In the genomic region with DNA sequence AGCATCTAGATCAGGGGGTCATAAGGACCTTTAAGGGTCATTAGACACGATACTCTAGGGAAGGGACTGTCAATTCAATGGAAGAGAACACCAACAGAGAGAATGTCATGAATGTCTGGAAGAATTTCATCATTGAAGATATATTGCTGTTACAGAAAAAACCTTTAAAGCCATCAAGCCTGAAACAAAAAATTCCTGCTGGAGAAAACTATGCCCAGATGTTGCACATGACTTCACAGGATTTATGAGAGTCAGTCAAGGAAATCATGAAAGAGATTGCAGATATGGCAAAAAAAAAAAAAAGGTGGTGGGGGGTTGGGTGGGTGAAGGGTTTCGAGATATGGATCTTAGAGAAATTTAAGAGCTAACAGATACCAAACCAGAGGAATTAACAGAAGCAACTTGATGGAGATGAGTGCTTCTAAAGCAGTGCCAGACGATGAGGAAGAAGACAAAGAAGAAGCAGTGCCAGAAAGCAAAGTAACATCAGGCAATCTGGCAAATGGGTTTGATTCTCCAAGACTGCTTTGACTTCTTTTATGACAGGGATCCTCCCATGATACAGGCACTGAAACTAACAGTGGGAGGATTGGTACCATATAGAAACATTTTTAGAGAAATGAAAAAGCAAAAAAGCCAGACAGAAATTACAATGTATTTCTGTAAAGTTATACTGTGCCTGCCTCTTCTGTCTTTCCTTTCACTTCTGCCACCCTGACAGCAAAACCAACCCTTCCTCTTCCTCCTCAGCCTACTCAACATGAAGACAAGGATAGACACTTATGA, we compare ENCODE assay signal across 7 cellular contexts. TPM values are rescaled to one million over a fixed set of nuclear protein-coding genes. Genes with fewer than 3 reads are reported as not detected.
DNase-seq lines count a peak whose midpoint lies in the region; ATAC-seq, FAIRE-seq and TF ChIP-seq lines count a peak whose summit lies in the region.

No MANE protein-coding gene starts in this region.

- no peak for TF ChIP-seq POLR2A in H54 (IDR thresholded peaks at IDR 0.05; ENCODE audit: low read depth, low read length)

- ATAC-seq in GM19023 (IDR thresholded peaks at IDR 0.05; ENCODE audit: unreplicated experiment) (peak; percentile 51), HG02852 (IDR thresholded peaks at IDR 0.05; ENCODE audit: unreplicated experiment) (peak; percentile 57)

- DNase-seq in SIG-M5 treated with dmso at 0.1 percent for 504 hours (lab: John Stamatoyannopoulos, UW; ENCODE audit: unreplicated experiment) (peak; percentile 67), renal cortical epithelial cell (ENCODE audit: low read depth) (peak; percentile 67), H54 (ENCODE audit: insufficient read length, low spot score) (no peak), T-helper 2 cell (no peak), HK-2 (ENCODE audit: unreplicated experiment) (no peak)

- FAIRE-seq in H54 (lab: Jason Lieb, UNC), result no peak

RNA-seq across cellular contexts. Expression of a gene that starts 28.5 kb away (rescaled TPM):
- total RNA-seq in renal cortical epithelial cell, result 56.6 and 108 TPM in 2 replicates

Comparison
In these comparisons a context has a peak if more than half of its experiments do, and no peak if none do; other contexts are left out.
1. DNase-seq: peak in SIG-M5 treated with dmso at 0.1 percent for 504 hours (single experiment) and renal cortical epithelial cell (single experiment); none in H54 (single experiment), T-helper 2 cell (0 of 5) and HK-2 (single experiment).